17 cellular contexts compared by ENCODE assay signal in the genomic region with DNA sequence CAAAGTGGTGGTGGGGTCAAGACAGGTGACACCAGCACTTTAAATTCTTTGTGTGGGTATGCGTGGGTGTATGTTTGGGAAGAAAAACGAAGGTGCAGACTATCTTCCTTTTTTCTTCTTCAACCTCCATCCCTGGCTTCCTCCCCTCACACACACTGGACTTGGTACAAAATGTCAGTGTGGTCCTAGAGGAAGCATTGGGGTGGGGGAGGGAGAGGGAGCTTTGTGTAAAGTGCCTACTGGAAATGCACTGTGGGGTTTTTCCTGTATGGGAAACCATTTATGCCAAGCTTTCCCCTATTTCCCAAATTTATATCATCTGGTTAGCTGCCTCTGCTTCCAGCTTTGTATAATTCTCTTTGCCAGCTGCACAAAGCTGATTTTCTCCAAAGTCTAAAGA. TPM values are rescaled to one million over a fixed set of nuclear protein-coding genes. Genes with fewer than 3 reads are reported as not detected.
DNase-seq lines count a peak whose midpoint lies in the region; ATAC-seq, FAIRE-seq and TF ChIP-seq lines count a peak whose summit lies in the region.
"Had no signal": no experiment of that assay in that cellular context is flagged by ENCODE, and none has a peak within 500 bp of the region (broad histone marks: within the 10 kb centered on the region; RNA-seq: fewer than 3 reads in every experiment).

No MANE protein-coding gene starts in this region.

- H2AFZ ChIP-seq in K562 (ENCODE audit: low read depth, low read length) = no peak overlapping the region
- H2AFZ ChIP-seq: GM23248 had no signal

- no peak overlapping the region for H3K4me2 ChIP-seq in K562 (ENCODE audit: insufficient read depth, low read length)

- peaks cover 10 to 37% of the 10 kb centered on the region in 2 donors for H3K36me3 Mint-ChIP-seq in activated T-cell treated with anti-CD3 and anti-CD28 coated beads, Interleukin-2, amount 50 U/mL, for 72 hours (ENCODE audit: insufficient read depth in 2 of 2)
- peaks cover 10 to 34% (median 18%) of the 10 kb centered on the region in 3 donors for H3K36me3 Mint-ChIP-seq in immature natural killer cell

- peaks cover 57 to 61% of the 10 kb centered on the region in 2 experiments for H3K27me3 ChIP-seq in K562 (ENCODE audit: control insufficient read depth in 2 of 2, insufficient read depth in 2 of 2, low read length in 2 of 2)

- no peaks in the 10 kb centered on the region for H3K27me3 Mint-ChIP-seq in activated T-cell treated with anti-CD3 and anti-CD28 coated beads, Interleukin-2, amount 50 U/mL, for 72 hours (ENCODE audit: low read depth)
- H3K27me3 Mint-ChIP-seq in immature natural killer cell (ENCODE audit: low read depth in 3 of 3) = peaks cover 0 to 16% (median 5%) of the 10 kb centered on the region in 3 donors

- H3K9me3 Mint-ChIP-seq in activated T-cell treated with anti-CD3 and anti-CD28 coated beads, Interleukin-2, amount 50 U/mL, for 72 hours = no peaks in the 10 kb centered on the region
- peaks cover 0 to 2% (median 0%) of the 10 kb centered on the region in 6 donors for H3K9me3 Mint-ChIP-seq in immature natural killer cell

- intact Hi-C loops in K562 (cut with micrococcal nuclease) = no loop called here

- 0 out of 5 replicates have a peak, but pooled peaks cover 0 to 1% of the 10 kb centered on the region in 2 experiments for H3K4me1 ChIP-seq in K562 (replicated peaks in 1 of 2; ENCODE audit: control insufficient read depth in 2 of 2, insufficient read depth in 2 of 2, low read length in 2 of 2)

- in situ Hi-C loops in K562 (cut with MboI) = no loop called here

- H3K27ac ChIP-seq in K562 (ENCODE audit: extremely low read depth, low read depth, low read length) = no peak overlapping the region
- H3K27ac ChIP-seq: GM23248 had no signal

- TF ChIP-seq EP300 in K562 (IDR thresholded peaks at IDR 0.05; ENCODE audit: low read length) = no peak

- no TSS peak for BruUV-seq in K562 (replicated peaks; lab: Mats Ljungman, UMichigan)

- H3K4me3 Mint-ChIP-seq in activated T-cell treated with anti-CD3 and anti-CD28 coated beads, Interleukin-2, amount 50 U/mL, for 72 hours = no peak overlapping the region
- H3K4me3 Mint-ChIP-seq in immature natural killer cell = no peak overlapping the region
- H3K4me3 Mint-ChIP-seq: H9 had no signal

- no peak for ATAC-seq in activated T-cell treated with anti-CD3 and anti-CD28 coated beads, Interleukin-2, amount 50 U/mL, for 72 hours (replicated peaks in 1 of 2)
- no peak for ATAC-seq in K562

- no peak for DNase-seq in activated T-cell treated with anti-CD3 and anti-CD28 coated beads, Interleukin-2, amount 50 U/mL, for 72 hours
- no peak for DNase-seq in activated T-cell treated with anti-CD3 and anti-CD28 coated beads, Interleukin-2, amount 50 U/mL, for 48 hours
- DNase-seq in GM12892 (ENCODE audit: insufficient read length) (no peak), K562 (ENCODE audit: extremely low read depth in 1 of 4, low spot score in 3 of 4) (no peak), immature natural killer cell (no peak), foreskin fibroblast (no peak), NK-92 (lab: John Stamatoyannopoulos, UW; ENCODE audit: unreplicated experiment) (no peak), NCI-H82 treated with DMSO at 0.1 percent for 48 hours (lab: John Stamatoyannopoulos, UW; ENCODE audit: unreplicated experiment) (no peak)
- DNase-seq: 8988T, ACHN, C1 segment of cervical spinal cord, DMS53, GF-D8, GM23248, H9, IMR-90 had no signal

- CTCF ChIA-PET in K562 (lab: Yijun Ruan, JAX; ENCODE audit: low intra/inter-chr PET ratio) = no interaction called here

- POLR2A ChIA-PET in K562 (lab: Yijun Ruan, JAX) = interaction anchor here (0.6 kb wide), 1 partner anchor 207 kb away, joined by 4 read pairs; no protein-coding TSS in a partner anchor

- no peaks in the 10 kb centered on the region for H4K20me1 ChIP-seq in K562 (replicated peaks; ENCODE audit: control insufficient read depth, insufficient read depth, low read length)

- no peak for TF ChIP-seq RAD21 in K562 (CRISPR knock-in tag; conservative IDR thresholded peaks at IDR 0.05 in 1 of 2, IDR thresholded peaks at IDR 0.05 in 1 of 2)

- no peak overlapping the region for H3K9ac ChIP-seq in K562 (ENCODE audit: insufficient read depth in 1 of 2, low read depth in 2 of 2, low read length in 2 of 2)
- H3K9ac ChIP-seq: GM23248 had no signal

- TF ChIP-seq CTCF in K562 (IDR thresholded peaks at IDR 0.05 in 2 of 3, conservative IDR thresholded peaks at IDR 0.05 in 1 of 3; ENCODE audit: insufficient read depth in 2 of 3, low read depth in 1 of 3, low read length in 3 of 3) (no peak), foreskin fibroblast (IDR thresholded peaks at IDR 0.05; ENCODE audit: low read depth, low read length) (no peak)

- WGBS in K562 (ENCODE audit: insufficient coverage, low coverage, missing lambda C conversion rate) = 0% methylated on average over 1 of the region's 2 CpGs

- peaks cover 59% of the 10 kb centered on the region for H3K4me1 Mint-ChIP-seq in activated T-cell treated with anti-CD3 and anti-CD28 coated beads, Interleukin-2, amount 50 U/mL, for 72 hours (ENCODE audit: low read depth)
- peaks cover 75 to 94% of the 10 kb centered on the region in 2 donors for H3K4me1 Mint-ChIP-seq in immature natural killer cell

- TF ChIP-seq POLR2A in GM12892 (IDR thresholded peaks at IDR 0.05; ENCODE audit: low read depth, low read length) = no peak
- no peak for TF ChIP-seq POLR2A in K562 (conservative IDR thresholded peaks at IDR 0.05)

- no peaks in the 10 kb centered on the region for H3K79me2 ChIP-seq in K562 (ENCODE audit: control insufficient read depth, insufficient read depth, low read length)

- peak; percentile 82 for FAIRE-seq in GM12892 (lab: Jason Lieb, UNC)
- peak; percentile 49 for FAIRE-seq in K562 (lab: Jason Lieb, UNC)

- H3K9me1 ChIP-seq in K562 (ENCODE audit: control insufficient read depth, insufficient read depth, low read length) = no peaks in the 10 kb centered on the region

- no peaks in the 10 kb centered on the region for H3K9me3 ChIP-seq in K562 (replicated peaks; ENCODE audit: control insufficient read depth, insufficient read depth, low read depth, low read length)

- no peaks in the 10 kb centered on the region for H3K36me3 ChIP-seq in K562 (ENCODE audit: control insufficient read depth, insufficient read depth, low read length)

- H3K27ac Mint-ChIP-seq in activated T-cell treated with anti-CD3 and anti-CD28 coated beads, Interleukin-2, amount 50 U/mL, for 72 hours = peak overlapping the region; percentile 91
- peak overlapping the region; percentile 52 to 89 (median 74) for H3K27ac Mint-ChIP-seq in immature natural killer cell
- H3K27ac Mint-ChIP-seq: H9 had no signal

- no peak overlapping the region for H3K4me3 ChIP-seq in K562
- no peak overlapping the region for H3K4me3 ChIP-seq in foreskin fibroblast (ENCODE audit: low read depth in 1 of 2, low read length in 2 of 2)
- H3K4me3 ChIP-seq: GM23248 had no signal

RNA-seq across cellular contexts. Expression of a gene that starts 44.4 kb away (rescaled TPM):
- total RNA-seq in activated T-cell treated with anti-CD3 and anti-CD28 coated beads, Interleukin-2, amount 50 U/mL, for 72 hours = 10 to 100 TPM; 59.0 to 73.6 TPM
- 10.2 TPM for polyA plus RNA-seq in GM12892 (2012; ENCODE audit: missing spikeins)
- total RNA-seq in K562 (2011; cell fraction: chromatin; rRNA removed; ENCODE audit: low replicate concordance) = 0.16 and 0.40 TPM in 2 replicates
- not detected in 2 replicates for total RNA-seq in K562 (2011; cell fraction: nucleolus; rRNA removed)
- 0.37 TPM in 1 of 2 replicates, not detected in the other for total RNA-seq in K562 (2011; cell fraction: nucleoplasm; rRNA removed)
- 0.04 TPM in 1 of 2 replicates, not detected in the other for total RNA-seq in K562 (2014; rRNA removed)
- total RNA-seq in K562 (2014; rRNA removed; fragmentation: Illumina TruSeq; extraction: Trizol) = 0.07 TPM in 1 of 2 replicates, not detected in the other
- total RNA-seq in K562 (2015; rRNA removed; fragmentation: Illumina TruSeq; extraction: Trizol) = 0.18 and 0.26 TPM in 2 replicates
- total RNA-seq in K562 (2021) = 0.09 and 0.31 TPM in 2 replicates
- polyA plus RNA-seq in K562 (2011; rRNA removed) = 0.04 TPM in 1 of 2 replicates, not detected in the other
- not detected in 2 replicates for polyA plus RNA-seq in K562 (2011; cell fraction: cytosol; rRNA removed)
- polyA plus RNA-seq in K562 (2011; cell fraction: nucleus; rRNA removed) = 0.04 TPM in 1 of 2 replicates, not detected in the other
- polyA plus RNA-seq in K562 (2012) = 0.05 and 0.58 TPM in 2 replicates
- 0.09 TPM in 1 of 2 replicates, not detected in the other for polyA plus RNA-seq in K562 (2014; fragmentation: Illumina TruSeq; extraction: Trizol)
- under 1 TPM in 1 of 2 experiments, not detected in 1; 0.04 TPM for polyA plus RNA-seq in K562 (2014; fragmentation: Nextera tagmentation; extraction: Ambion mirVana)
- 0.05 TPM in 1 of 2 replicates, not detected in the other for polyA plus RNA-seq in K562 (2014; rRNA removed)
- polyA minus RNA-seq in K562 (2011; rRNA and poly(A)+ RNA removed) = 0.09 TPM in 1 of 2 replicates, not detected in the other
- not detected in 2 replicates for polyA minus RNA-seq in K562 (2011; cell fraction: cytosol; rRNA and poly(A)+ RNA removed)
- 0.27 TPM in 1 of 2 replicates, not detected in the other for polyA minus RNA-seq in K562 (2011; cell fraction: nucleus; rRNA and poly(A)+ RNA removed)
- polyA plus RNA-seq in immature natural killer cell = 10 to 100 TPM; 14.8 to 28.8 (median 27.4) TPM
- total RNA-seq: H9, HT-29 had no signal
- polyA plus RNA-seq: GM23248, IMR-90 had no signal

RNA-seq across cellular contexts. Expression of a gene that starts 44.5 kb away (rescaled TPM):
- 10 to 100 TPM; 45.8 to 57.3 TPM for total RNA-seq in activated T-cell treated with anti-CD3 and anti-CD28 coated beads, Interleukin-2, amount 50 U/mL, for 72 hours
- polyA plus RNA-seq in GM12892 (2012; ENCODE audit: missing spikeins) = 54.6 TPM
- 0.07 and 1.2 TPM in 2 replicates for total RNA-seq in K562 (2011; cell fraction: chromatin; rRNA removed; ENCODE audit: low replicate concordance)
- under 0.01 and 0.13 TPM in 2 replicates for total RNA-seq in K562 (2011; cell fraction: nucleolus; rRNA removed)
- 0.22 and 1.1 TPM in 2 replicates for total RNA-seq in K562 (2011; cell fraction: nucleoplasm; rRNA removed)
- total RNA-seq in K562 (2014; rRNA removed) (0.24 and 0.27 TPM in 2 replicates), K562 (2014; rRNA removed; fragmentation: Illumina TruSeq; extraction: Trizol) (0.04 and 0.10 TPM in 2 replicates), K562 (2015; rRNA removed; fragmentation: Illumina TruSeq; extraction: Trizol) (0.15 and 0.33 TPM in 2 replicates), K562 (2021) (0.29 and 0.49 TPM in 2 replicates)
- polyA plus RNA-seq in K562 (2011; rRNA removed) (0.17 TPM in 1 of 2 replicates, not detected in the other), K562 (2014; fragmentation: Illumina TruSeq; extraction: Trizol) (0.09 and 0.17 TPM in 2 replicates), K562 (2014; fragmentation: Nextera tagmentation; extraction: Ambion mirVana) (under 1 TPM; 0.06 to 0.11 TPM), K562 (2014; rRNA removed) (0.27 and 0.97 TPM in 2 replicates), immature natural killer cell (10 to 100 TPM; 11.8 to 41.8 (median 39.2) TPM)
- polyA plus RNA-seq in K562 (2011; cell fraction: cytosol; rRNA removed) = 0.01 and 0.34 TPM in 2 replicates
- 0.01 and 0.10 TPM in 2 replicates for polyA plus RNA-seq in K562 (2011; cell fraction: nucleus; rRNA removed)
- polyA plus RNA-seq in K562 (2012) = 0.26 and 2.3 TPM in 2 replicates
- not detected in 2 replicates for polyA minus RNA-seq in K562 (2011; rRNA and poly(A)+ RNA removed)
- not detected in 2 replicates for polyA minus RNA-seq in K562 (2011; cell fraction: cytosol; rRNA and poly(A)+ RNA removed)
- polyA minus RNA-seq in K562 (2011; cell fraction: nucleus; rRNA and poly(A)+ RNA removed) = 0.40 TPM in 1 of 2 replicates, not detected in the other
- total RNA-seq: HT-29 had no signal

Comparison
In these comparisons a context has a peak if more than half of its experiments do, and no peak if none do; other contexts are left out.
1. RNA of a gene that starts 44.4 kb away (total RNA-seq): 59.0 to 73.6 TPM in activated T-cell treated with anti-CD3 and anti-CD28 coated beads, Interleukin-2, amount 50 U/mL, for 72 hours; 0.04 to 0.40 TPM in K562; every median in the first group is over 10 times any median in the second.
2. RNA of a gene that starts 44.5 kb away (total RNA-seq): 45.8 to 57.3 TPM in activated T-cell treated with anti-CD3 and anti-CD28 coated beads, Interleukin-2, amount 50 U/mL, for 72 hours; under 0.01 to 1.2 TPM in K562; every median in the first group is over 10 times any median in the second.